Comparison of ENCODE assay signal across 1 cellular context in genomic region chr7:127655720-127656119, GRCh38.
TF ChIP-seq lines count a peak whose summit lies in the region.

No MANE protein-coding gene starts in this region.

TF ChIP-seq in IMR-90, 13 proteins besides CTCF, POLR2A, EP300 and RAD21:
- TF ChIP-seq SMC3 (IDR thresholded peaks at IDR 0.05; ENCODE audit: low read depth, low read length), result no peak
- no peak for TF ChIP-seq FOS (IDR thresholded peaks at IDR 0.05; ENCODE audit: low read depth, low read length)
- TF ChIP-seq RFX5 (IDR thresholded peaks at IDR 0.05; ENCODE audit: low read depth, low read length), result no peak
- TF ChIP-seq CHD1 (IDR thresholded peaks at IDR 0.05; ENCODE audit: low read depth, low read length), result no peak
- no peak for TF ChIP-seq MXI1 (IDR thresholded peaks at IDR 0.05; ENCODE audit: borderline replicate concordance, low read depth, low read length)
- no peak for TF ChIP-seq MAZ (IDR thresholded peaks at IDR 0.05; ENCODE audit: borderline replicate concordance, low read depth, low read length)
- no peak for TF ChIP-seq CEBPB (IDR thresholded peaks at IDR 0.05; ENCODE audit: low read depth, low read length)
- no peak for TF ChIP-seq RCOR1 (IDR thresholded peaks at IDR 0.05; ENCODE audit: insufficient replicate concordance, low read length)
- TF ChIP-seq NFE2L2 (IDR thresholded peaks at IDR 0.05; ENCODE audit: low read depth, low read length), result no peak
